ENCODE assay signal across 12 cellular contexts in the genomic region with DNA sequence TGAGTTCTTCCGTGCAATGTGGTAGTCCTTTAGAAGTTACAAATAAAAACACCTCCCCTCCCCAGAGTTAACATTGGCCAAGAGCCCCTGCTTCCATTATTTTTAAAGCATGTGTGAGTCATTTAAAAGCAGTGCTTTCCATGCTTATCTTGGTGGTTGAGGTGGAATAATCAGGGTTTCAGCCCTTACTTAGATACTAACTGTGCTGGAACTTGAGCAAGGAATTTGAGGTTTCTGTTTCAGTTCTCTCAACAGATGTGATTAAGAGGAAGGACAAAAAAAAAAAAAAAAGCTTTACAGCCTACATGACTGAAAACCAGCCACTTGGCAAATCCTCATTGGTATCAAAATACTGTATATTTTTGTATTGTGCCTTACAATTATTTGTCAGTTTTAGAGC.
DNase-seq lines count a peak whose midpoint lies in the region; ATAC-seq, FAIRE-seq and TF ChIP-seq lines count a peak whose summit lies in the region.
"Had no signal": no experiment of that assay in that cellular context is flagged by ENCODE, and none has a peak within 500 bp of the region (broad histone marks: within the 10 kb centered on the region; RNA-seq: fewer than 3 reads in every experiment).

No MANE protein-coding gene starts in this region.

- POLR2A ChIA-PET in GM10248 (lab: Yijun Ruan, JAX), result no interaction called here

- H3K36me3 ChIP-seq in SJSA1, result no peaks in the 10 kb centered on the region
- H3K36me3 ChIP-seq in heart left ventricle, result peaks cover 0 to 20% (median 0%) of the 10 kb centered on the region in 9 donors
- H3K36me3 ChIP-seq in pancreas, result peaks cover 0 to 9% (median 0%) of the 10 kb centered on the region in 3 donors
- H3K36me3 ChIP-seq: suprapubic skin had no signal

- no peak for FAIRE-seq in pancreas (lab: Jason Lieb, UNC)

- H3K9me3 ChIP-seq in SJSA1 (replicated peaks) (no peaks in the 10 kb centered on the region), heart left ventricle (no peaks in the 10 kb centered on the region), pancreas (no peaks in the 10 kb centered on the region)
- H3K9me3 ChIP-seq: suprapubic skin had no signal

- DNase-seq in ELR (ENCODE audit: low read depth) (peak; percentile 55), SJSA1 (ENCODE audit: low read depth in 1 of 2, low spot score in 2 of 2) (peak in 1 of 2 experiments; percentile 58), heart left ventricle (no peak), pancreas (no peak), GM10248 (ENCODE audit: extremely low spot score) (no peak), NCI-H187 treated with DMSO at 0.1 percent for 48 hours (lab: John Stamatoyannopoulos, UW) (no peak), NCI-H748 (lab: John Stamatoyannopoulos, UW; ENCODE audit: unreplicated experiment) (no peak)
- DNase-seq: anterior cingulate cortex, DMS 273 treated with DMSO at 0.1 percent for 48 hours, KBM-7 had no signal

- no peak for TF ChIP-seq CTCF in heart left ventricle (IDR thresholded peaks at IDR 0.05)
- no peak for TF ChIP-seq CTCF in pancreas (IDR thresholded peaks at IDR 0.05)
- no peak for TF ChIP-seq CTCF in GM10248 (IDR thresholded peaks at IDR 0.05; ENCODE audit: control extremely low read depth, extremely low read depth, low read depth, missing control alignments)

- TF ChIP-seq POLR2A in heart left ventricle (IDR thresholded peaks at IDR 0.05), result no peak

- ATAC-seq in heart left ventricle (peak in 3 of 4 donors; percentile 59 to 65 (median 63)), pancreas (peak; percentile 65 to 86 (median 82)), HG03354 (IDR thresholded peaks at IDR 0.05; ENCODE audit: poor library complexity, severe bottlenecking, unreplicated experiment) (no peak)

- no peak overlapping the region for H3K4me3 ChIP-seq in SJSA1
- H3K4me3 ChIP-seq in heart left ventricle, result no peak overlapping the region
- no peak overlapping the region for H3K4me3 ChIP-seq in pancreas
- H3K4me3 ChIP-seq: suprapubic skin had no signal

- H3K27me3 ChIP-seq in SJSA1 (replicated peaks), result no peaks in the 10 kb centered on the region
- no peaks in the 10 kb centered on the region for H3K27me3 ChIP-seq in heart left ventricle
- H3K27me3 ChIP-seq in pancreas, result no peaks in the 10 kb centered on the region
- H3K27me3 ChIP-seq: suprapubic skin had no signal

- H3K27ac ChIP-seq in SJSA1, result peak overlapping the region; percentile 23; the same call in 1 of the 2 replicates
- peak overlapping the region in 4 of 12 donors; percentile 2 to 45 (median 26) for H3K27ac ChIP-seq in heart left ventricle
- H3K27ac ChIP-seq in pancreas, result peak overlapping the region in 2 of 4 donors; percentile 40 to 66
- H3K27ac ChIP-seq: suprapubic skin had no signal

- H3K4me1 ChIP-seq in SJSA1 (replicated peaks), result peaks cover 52% of the 10 kb centered on the region
- H3K4me1 ChIP-seq in heart left ventricle, result peaks cover 0 to 33% (median 16%) of the 10 kb centered on the region in 12 donors
- peaks cover 8 to 18% (median 9%) of the 10 kb centered on the region in 3 donors for H3K4me1 ChIP-seq in pancreas

- intact Hi-C loops in heart left ventricle (cut with DNase I), result loop anchor here in 1 of 10 donors (10.0 kb wide), 1 partner anchor 46 kb away; no protein-coding TSS in a partner anchor
- intact Hi-C loops in pancreas (cut with DNase I), result no loop called here

- 0 to 80% (median 38%) methylated on average over 1 of the region's 1 CpG for WGBS in heart left ventricle, 4 donors
- 25 to 67% methylated on average over 1 of the region's 1 CpG for WGBS in pancreas, 2 donors

- CTCF ChIA-PET in GM10248 (lab: Yijun Ruan, JAX), result no interaction called here
